Comparison of ENCODE assay signal across 8 cellular contexts in the genomic region with DNA sequence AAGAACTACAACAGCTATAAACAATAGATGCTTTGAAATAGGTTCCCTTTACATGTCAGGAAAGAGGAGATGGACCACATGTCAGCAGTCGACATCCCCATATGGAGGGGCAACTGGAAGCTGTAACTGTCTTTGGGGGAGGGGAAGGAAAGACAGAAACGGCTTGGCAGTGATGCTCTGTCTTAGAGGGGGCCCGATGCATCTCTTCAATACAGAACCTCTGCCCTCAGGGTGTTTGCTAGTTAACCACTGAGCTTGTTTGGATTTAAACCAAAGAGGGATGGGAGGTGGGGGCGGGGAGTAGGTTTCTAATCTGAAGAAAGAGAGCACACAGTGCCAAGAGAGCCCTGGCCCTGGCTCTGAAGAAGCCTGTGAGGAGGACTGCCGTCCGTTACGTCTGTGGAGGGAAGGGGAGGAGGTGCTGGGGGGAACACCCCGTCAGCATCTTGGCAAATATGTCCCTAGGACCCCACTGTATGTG. TPM values are rescaled to one million over a fixed set of nuclear protein-coding genes. Genes with fewer than 3 reads are reported as not detected.
DNase-seq lines count a peak whose midpoint lies in the region; ATAC-seq and TF ChIP-seq lines count a peak whose summit lies in the region.

No MANE protein-coding gene starts in this region.

- H3K4me1 Mint-ChIP-seq in CD4-positive, alpha-beta T cell (ENCODE audit: low read depth), result peaks cover 17% of the 10 kb centered on the region
- H3K4me1 Mint-ChIP-seq in activated CD8-positive, alpha-beta T cell treated with anti-CD3 and anti-CD28 coated beads, Interleukin-2, amount 10 ng/mL, durations not matched to agents 7 days and 5 days (ENCODE audit: low read depth), result peaks cover 21% of the 10 kb centered on the region

- intact Hi-C loops in CD4-positive, alpha-beta T cell (cut with DNase I, micrococcal nuclease), result no loop called here
- intact Hi-C loops in uterus (cut with DNase I; ENCODE audit: low total_unique reads), result no loop called here

- no peaks in the 10 kb centered on the region for H3K36me3 Mint-ChIP-seq in CD4-positive, alpha-beta T cell (ENCODE audit: low read depth)
- H3K36me3 Mint-ChIP-seq in activated CD8-positive, alpha-beta T cell treated with anti-CD3 and anti-CD28 coated beads, Interleukin-2, amount 10 ng/mL, durations not matched to agents 7 days and 5 days (ENCODE audit: low read depth), result no peaks in the 10 kb centered on the region

- H3K27ac Mint-ChIP-seq in CD4-positive, alpha-beta T cell, result peak overlapping the region; percentile 83
- H3K27ac Mint-ChIP-seq in activated CD8-positive, alpha-beta T cell treated with anti-CD3 and anti-CD28 coated beads, Interleukin-2, amount 10 ng/mL, durations not matched to agents 7 days and 5 days, result peak overlapping the region; percentile 74

- H3K27me3 ChIP-seq in CD4-positive, alpha-beta T cell (ENCODE audit: control insufficient read depth, insufficient read depth, low read length), result no peaks in the 10 kb centered on the region
- no peaks in the 10 kb centered on the region for H3K27me3 ChIP-seq in uterus

- POLR2A ChIA-PET in CD4-positive, alpha-beta T cell (lab: Charles Lee), result interaction anchor here (0.6 to 2.5 kb wide), 6 partner anchors 10 to 761 kb away, joined by 3 to 7 read pairs (median 4); no protein-coding TSS in a partner anchor
- POLR2A ChIA-PET in activated CD8-positive, alpha-beta T cell treated with anti-CD3 and anti-CD28 coated beads, Interleukin-2, amount 10 ng/mL, durations not matched to agents 7 days and 5 days (lab: Charles Lee), result interaction anchor here (1.3 kb wide), 1 partner anchor 246 kb away, joined by 4 read pairs; no protein-coding TSS in a partner anchor

- H3K4me3 ChIP-seq in uterus, result peak overlapping the region; percentile 17 to 31

- no peaks in the 10 kb centered on the region for H3K36me3 ChIP-seq in uterus

- no peaks in the 10 kb centered on the region for H3K27me3 Mint-ChIP-seq in CD4-positive, alpha-beta T cell
- H3K27me3 Mint-ChIP-seq in activated CD8-positive, alpha-beta T cell treated with anti-CD3 and anti-CD28 coated beads, Interleukin-2, amount 10 ng/mL, durations not matched to agents 7 days and 5 days (ENCODE audit: low read depth), result peaks cover 4% of the 10 kb centered on the region

- peak overlapping the region; percentile 81 for H3K4me3 Mint-ChIP-seq in CD4-positive, alpha-beta T cell
- peak overlapping the region; percentile 69 for H3K4me3 Mint-ChIP-seq in activated CD8-positive, alpha-beta T cell treated with anti-CD3 and anti-CD28 coated beads, Interleukin-2, amount 10 ng/mL, durations not matched to agents 7 days and 5 days

- TF ChIP-seq POLR2A in uterus (IDR thresholded peaks at IDR 0.05), result no peak

- CTCF ChIA-PET in CD4-positive, alpha-beta T cell (lab: Charles Lee), result no interaction called here
- CTCF ChIA-PET in activated CD8-positive, alpha-beta T cell treated with anti-CD3 and anti-CD28 coated beads, Interleukin-2, amount 10 ng/mL, durations not matched to agents 7 days and 5 days (lab: Charles Lee), result interaction anchor here (0.8 to 2.9 kb wide), 9 partner anchors 10 to 317 kb away, joined by 3 to 25 read pairs (median 7); no protein-coding TSS in a partner anchor

- no peak for TF ChIP-seq CTCF in CD4-positive, alpha-beta T cell (IDR thresholded peaks at IDR 0.05)
- no peak for TF ChIP-seq CTCF in uterus (IDR thresholded peaks at IDR 0.05)

- no peaks in the 10 kb centered on the region for H3K9me3 Mint-ChIP-seq in CD4-positive, alpha-beta T cell
- no peaks in the 10 kb centered on the region for H3K9me3 Mint-ChIP-seq in activated CD8-positive, alpha-beta T cell treated with anti-CD3 and anti-CD28 coated beads, Interleukin-2, amount 10 ng/mL, durations not matched to agents 7 days and 5 days (ENCODE audit: insufficient read depth)

- no peaks in the 10 kb centered on the region for H3K4me1 ChIP-seq in uterus

- no peak for DNase-seq in CD4-positive, alpha-beta T cell
- no peak for DNase-seq in activated CD8-positive, alpha-beta T cell treated with anti-CD3 and anti-CD28 coated beads, Interleukin-2, amount 10 ng/mL, durations not matched to agents 7 days and 5 days
- peak; percentile 30 for DNase-seq in medulla oblongata (ENCODE audit: extremely low spot score)
- DNase-seq in uterus, result peak; percentile 35 to 52
- no peak for DNase-seq in NCI-H2196 treated with DMSO at 0.1 percent for 48 hours (lab: John Stamatoyannopoulos, UW; ENCODE audit: unreplicated experiment)
- no peak for DNase-seq in stimulated activated CD4-positive, alpha-beta T cell treated with anti-CD3 and anti-CD28 coated beads, Interleukin-15, amount 100 ng/mL, for 24 hours
- DNase-seq in stimulated activated CD4-positive, alpha-beta T cell treated with anti-CD3 and anti-CD28 coated beads, Interleukin-4, amount 100 ng/mL, for 1 hour, result no peak

- ATAC-seq in CD4-positive, alpha-beta T cell (ENCODE audit: poor library complexity), result peak; percentile 44
- peak; percentile 9 for ATAC-seq in GM21515 (IDR thresholded peaks at IDR 0.05; ENCODE audit: unreplicated experiment)
- peak; percentile 57 for ATAC-seq in activated CD8-positive, alpha-beta T cell treated with anti-CD3 and anti-CD28 coated beads, Interleukin-2, amount 10 ng/mL, durations not matched to agents 7 days and 5 days

- H3K27ac ChIP-seq in CD4-positive, alpha-beta T cell (ENCODE audit: low read depth, low read length), result no peak overlapping the region
- H3K27ac ChIP-seq in uterus, result peak overlapping the region; percentile 63 to 76

- H3K9me3 ChIP-seq in CD4-positive, alpha-beta T cell (ENCODE audit: control insufficient read depth, low read length), result no peaks in the 10 kb centered on the region
- H3K9me3 ChIP-seq in uterus, result no peaks in the 10 kb centered on the region

RNA-seq across cellular contexts. Expression of a gene that starts 55.2 kb away (rescaled TPM):
- 1 to 10 TPM; 3.8 to 4.5 TPM for total RNA-seq in CD4-positive, alpha-beta T cell
- not detected for total RNA-seq in activated CD8-positive, alpha-beta T cell treated with anti-CD3 and anti-CD28 coated beads, Interleukin-2, amount 10 ng/mL, durations not matched to agents 7 days and 5 days
- 10 to 100 TPM in 3 of 4 donors, 1 to 10 TPM in 1; 8.5 to 21.1 (median 14.5) TPM for total RNA-seq in uterus

Comparison
In these comparisons a context has a peak if more than half of its experiments do, and no peak if none do; other contexts are left out.
1. DNase-seq: peak in medulla oblongata (single experiment) and uterus (2 of 2); none in CD4-positive, alpha-beta T cell (0 of 10), activated CD8-positive, alpha-beta T cell treated with anti-CD3 and anti-CD28 coated beads, Interleukin-2, amount 10 ng/mL, durations not matched to agents 7 days and 5 days (single experiment), NCI-H2196 treated with DMSO at 0.1 percent for 48 hours (single experiment), stimulated activated CD4-positive, alpha-beta T cell treated with anti-CD3 and anti-CD28 coated beads, Interleukin-15, amount 100 ng/mL, for 24 hours (single experiment) and stimulated activated CD4-positive, alpha-beta T cell treated with anti-CD3 and anti-CD28 coated beads, Interleukin-4, amount 100 ng/mL, for 1 hour (single experiment).
2. RNA of a gene that starts 55.2 kb away (total RNA-seq): 8.5 to 21.1 TPM in uterus and 3.8 to 4.5 TPM in CD4-positive, alpha-beta T cell; not detected in activated CD8-positive, alpha-beta T cell treated with anti-CD3 and anti-CD28 coated beads, Interleukin-2, amount 10 ng/mL, durations not matched to agents 7 days and 5 days; every median in the first group is over 4 times any median in the second.
3. Peak in every context shown above with its lines, with median percentiles within 50 percentile points of each other: ATAC-seq.